Comparison of ENCODE assay signal across 9 cellular contexts in genomic region chr14:68939893-68940613, GRCh38. TPM values are rescaled to one million over a fixed set of nuclear protein-coding genes. Genes with fewer than 3 reads are reported as not detected.
DNase-seq lines count a peak whose midpoint lies in the region; ATAC-seq and TF ChIP-seq lines count a peak whose summit lies in the region.
"Had no signal": no experiment of that assay in that cellular context is flagged by ENCODE, and none has a peak within 500 bp of the region (broad histone marks: within the 10 kb centered on the region; RNA-seq: fewer than 3 reads in every experiment).

No MANE protein-coding gene starts in this region.

- H3K79me1 ChIP-seq in IMR-90 (ENCODE audit: low read depth in 1 of 2, low read length in 2 of 2) = peaks cover 0 to 73% of the 10 kb centered on the region in 2 experiments; a peak in 2 of 4 replicates

- peaks cover 100% of the 10 kb centered on the region for H4K20me1 ChIP-seq in IMR-90 (ENCODE audit: insufficient read depth, low read length)

- H3K4me1 ChIP-seq in IMR-90 (ENCODE audit: control insufficient read depth, insufficient read depth, low read length) = peaks cover 68% of the 10 kb centered on the region

- peaks cover 32% of the 10 kb centered on the region for H3K36me3 ChIP-seq in IMR-90 (ENCODE audit: control insufficient read depth, insufficient read depth, low read length)

- H4K91ac ChIP-seq in IMR-90 (ENCODE audit: insufficient read depth, low read depth, low read length) = peak overlapping the region; percentile 78

- H3K27ac ChIP-seq in 22Rv1 (peak overlapping the region; percentile 99), IMR-90 (ENCODE audit: insufficient read depth, low read length) (peak overlapping the region; percentile 63)

- no peaks in the 10 kb centered on the region for H3K27me3 ChIP-seq in IMR-90 (ENCODE audit: control insufficient read depth, insufficient read depth, low read length)

- no peak overlapping the region for H3K4me3 ChIP-seq in IMR-90 (ENCODE audit: insufficient read depth, low read depth, low read length)
- no peak overlapping the region for H3K4me3 ChIP-seq in choroid plexus epithelial cell (ENCODE audit: low read depth, low read length)

- H3K4ac ChIP-seq in IMR-90 (ENCODE audit: low read depth, low read length) = peak overlapping the region; percentile 87

- no peak; the same call in 1 of the 2 replicates for TF ChIP-seq POLR2A in IMR-90 (IDR thresholded peaks at IDR 0.05; ENCODE audit: low read depth, low read length)

- H3K18ac ChIP-seq in IMR-90 (ENCODE audit: low read depth, low read length) = peak overlapping the region; percentile 48; the same call in 1 of the 2 replicates

- POLR2A ChIA-PET in IMR-90 (lab: Charles Lee; ENCODE audit: unreplicated experiment) = interaction anchor here (1.8 kb wide), 1 partner anchor 38 kb away, joined by 10 read pairs; no protein-coding TSS in a partner anchor

- H2AK9ac ChIP-seq in IMR-90 (replicated peaks; ENCODE audit: low read depth, low read length, poor library complexity) = peak overlapping the region; percentile 12

- peaks cover 57% of the 10 kb centered on the region for H3K9me1 ChIP-seq in IMR-90 (ENCODE audit: insufficient read depth, low read length)

- no TSS peak for BruUV-seq in IMR-90 (replicated peaks; lab: Mats Ljungman, UMichigan)

- no CpG with 5 or more reads among the region's 9 CpGs for WGBS in IMR-90 (ENCODE audit: extremely low coverage in 2 of 2, insufficient read length in 1 of 2), 2 experiments

- no peak overlapping the region for H2AFZ ChIP-seq in IMR-90 (replicated peaks; ENCODE audit: low read length, poor library complexity)

- H2BK120ac ChIP-seq in IMR-90 (ENCODE audit: low read depth, low read length) = peak overlapping the region; percentile 81

- peak overlapping the region; percentile 91 for H2BK5ac ChIP-seq in IMR-90 (ENCODE audit: low read depth, low read length, poor library complexity, severe bottlenecking)

- H3K4me2 ChIP-seq in IMR-90 (ENCODE audit: low read depth, low read length) = peak overlapping the region; percentile 4; the same call in 1 of the 2 replicates

- H2BK15ac ChIP-seq in IMR-90 (ENCODE audit: low read depth, low read length) = peak overlapping the region; percentile 16; the same call in 1 of the 3 replicates

- intact Hi-C loops in IMR-90 (cut with micrococcal nuclease) = loop anchor here (2.0 kb wide), 1 partner anchor 37 kb away; no protein-coding TSS in a partner anchor

- dilution Hi-C loops in IMR-90 (cut with HindIII; ENCODE audit: low sequenced_read_pairs, unreplicated experiment) = no loop called here

- H3K14ac ChIP-seq in IMR-90 (replicated peaks; ENCODE audit: low read depth, low read length) = peak overlapping the region; percentile 88

- H3K56ac ChIP-seq in IMR-90 (ENCODE audit: extremely low read depth, insufficient read depth, low read length) = peak overlapping the region; percentile 66

- H4K5ac ChIP-seq in IMR-90 (ENCODE audit: low read depth, low read length) = peak overlapping the region; percentile 5; the same call in 1 of the 2 replicates

- H2BK20ac ChIP-seq in IMR-90 (ENCODE audit: low read depth, low read length) = peak overlapping the region; percentile 72

- in situ Hi-C loops in IMR-90 (cut with MboI; ENCODE audit: low sequenced_read_pairs) = no loop called here

- peak overlapping the region; percentile 60 for H2AK5ac ChIP-seq in IMR-90 (ENCODE audit: low read depth, low read length)

- H3K23ac ChIP-seq in IMR-90 (ENCODE audit: low read depth, low read length) = peak overlapping the region; percentile 71; the same call in 1 of the 2 replicates

- ATAC-seq in IMR-90 (ENCODE audit: low read depth) = peak; percentile 78
- ATAC-seq in GM21360 (IDR thresholded peaks at IDR 0.05; ENCODE audit: unreplicated experiment) = no peak
- no peak for ATAC-seq in HG03354 (IDR thresholded peaks at IDR 0.05; ENCODE audit: poor library complexity, severe bottlenecking, unreplicated experiment)

- DNase-seq in IMR-90 = peak; percentile 97
- peak; percentile 99 for DNase-seq in choroid plexus epithelial cell (ENCODE audit: low read depth)
- peak; percentile 93 to 95 for DNase-seq in lung microvascular endothelial cell (ENCODE audit: low read depth in 2 of 2)
- peak; percentile 78 for DNase-seq in ureter (ENCODE audit: low spot score)
- DNase-seq in NCI-H2171 (lab: John Stamatoyannopoulos, UW) = no peak
- DNase-seq: activated B cell treated with CpG ODN at 0.5 μM for 24 hours had no signal

- no peaks in the 10 kb centered on the region for H3K9me3 ChIP-seq in IMR-90 (ENCODE audit: control insufficient read depth, insufficient read depth, low read length)

- H3K9ac ChIP-seq in IMR-90 (ENCODE audit: low read depth, low read length) = peak overlapping the region; percentile 70; the same call in 1 of the 2 replicates

- no peak for TF ChIP-seq CTCF in 22Rv1 (IDR thresholded peaks at IDR 0.05)
- peak; percentile 22; the same call in 1 of the 2 replicates for TF ChIP-seq CTCF in IMR-90 (conservative IDR thresholded peaks at IDR 0.05; ENCODE audit: low read depth, low read length)
- TF ChIP-seq CTCF in choroid plexus epithelial cell (conservative IDR thresholded peaks at IDR 0.05; ENCODE audit: low read depth, low read length) = no peak

- CTCF ChIA-PET in IMR-90 (lab: Yijun Ruan, JAX) = interaction anchor here (0.6 to 1.5 kb wide), 7 partner anchors 11 to 153 kb away, joined by 3 to 5 read pairs (median 4); no protein-coding TSS in a partner anchor

- TF ChIP-seq RAD21 in IMR-90 (IDR thresholded peaks at IDR 0.05; ENCODE audit: low read length) = peak; percentile 28; the same call in 1 of the 2 replicates

- H4K8ac ChIP-seq in IMR-90 (ENCODE audit: low read depth in 2 of 2, low read length in 2 of 2) = peak overlapping the region; percentile 57 to 81; a peak in 3 of 4 replicates

TF ChIP-seq in IMR-90, 13 proteins besides CTCF, POLR2A, EP300 and RAD21:
- TF ChIP-seq FOS (IDR thresholded peaks at IDR 0.05; ENCODE audit: low read depth, low read length) (0 out of 2 replicates have a peak, but pooled peaks have one; percentile 4), MXI1 (IDR thresholded peaks at IDR 0.05; ENCODE audit: borderline replicate concordance, low read depth, low read length) (no peak), ELK1 (IDR thresholded peaks at IDR 0.05; ENCODE audit: borderline replicate concordance, low read depth, low read length) (no peak), CEBPB (IDR thresholded peaks at IDR 0.05; ENCODE audit: low read depth, low read length) (peak; percentile 62), MAFK (IDR thresholded peaks at IDR 0.05; ENCODE audit: low read depth, low read length) (no peak), BHLHE40 (IDR thresholded peaks at IDR 0.05; ENCODE audit: low read depth, low read length) (no peak), RFX5 (IDR thresholded peaks at IDR 0.05; ENCODE audit: low read depth, low read length) (no peak), MAZ (IDR thresholded peaks at IDR 0.05; ENCODE audit: borderline replicate concordance, low read depth, low read length) (peak; percentile 53; the same call in 1 of the 2 replicates), NFE2L2 (IDR thresholded peaks at IDR 0.05; ENCODE audit: low read depth, low read length) (no peak), SMC3 (IDR thresholded peaks at IDR 0.05; ENCODE audit: low read depth, low read length) (no peak), CHD1 (IDR thresholded peaks at IDR 0.05; ENCODE audit: low read depth, low read length) (no peak), RCOR1 (IDR thresholded peaks at IDR 0.05; ENCODE audit: insufficient replicate concordance, low read length) (no peak)
- TF ChIP-seq, protein P1, sequence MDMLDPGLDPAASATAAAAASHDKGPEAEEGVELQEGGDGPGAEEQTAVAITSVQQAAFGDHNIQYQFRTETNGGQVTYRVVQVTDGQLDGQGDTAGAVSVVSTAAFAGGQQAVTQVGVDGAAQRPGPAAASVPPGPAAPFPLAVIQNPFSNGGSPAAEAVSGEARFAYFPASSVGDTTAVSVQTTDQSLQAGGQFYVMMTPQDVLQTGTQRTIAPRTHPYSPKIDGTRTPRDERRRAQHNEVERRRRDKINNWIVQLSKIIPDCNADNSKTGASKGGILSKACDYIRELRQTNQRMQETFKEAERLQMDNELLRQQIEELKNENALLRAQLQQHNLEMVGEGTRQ (IDR thresholded peaks at IDR 0.05; ENCODE audit: low read depth, low read length) = no peak
TF ChIP-seq in IMR-90: peak in this region for 3.

RNA-seq across cellular contexts. Expression of gene ACTN1, which starts 39.0 kb away (rescaled TPM):
- 648 and 684 TPM in 2 replicates for total RNA-seq in IMR-90 (2012; rRNA removed)
- polyA plus RNA-seq in IMR-90 (2012; rRNA removed) = 766 and 895 TPM in 2 replicates
- 676 and 750 TPM in 2 replicates for polyA plus RNA-seq in IMR-90 (2012; cell fraction: cytosol; rRNA removed)
- 1,803 and 1,926 TPM in 2 replicates for polyA plus RNA-seq in IMR-90 (2012; cell fraction: nucleus; rRNA removed; ENCODE audit: low replicate concordance)
- total RNA-seq in lung microvascular endothelial cell = 169 and 219 TPM in 2 replicates
- total RNA-seq in ureter = 286 TPM
